ENCODE assay signal across 16 cellular contexts in the genomic region with DNA sequence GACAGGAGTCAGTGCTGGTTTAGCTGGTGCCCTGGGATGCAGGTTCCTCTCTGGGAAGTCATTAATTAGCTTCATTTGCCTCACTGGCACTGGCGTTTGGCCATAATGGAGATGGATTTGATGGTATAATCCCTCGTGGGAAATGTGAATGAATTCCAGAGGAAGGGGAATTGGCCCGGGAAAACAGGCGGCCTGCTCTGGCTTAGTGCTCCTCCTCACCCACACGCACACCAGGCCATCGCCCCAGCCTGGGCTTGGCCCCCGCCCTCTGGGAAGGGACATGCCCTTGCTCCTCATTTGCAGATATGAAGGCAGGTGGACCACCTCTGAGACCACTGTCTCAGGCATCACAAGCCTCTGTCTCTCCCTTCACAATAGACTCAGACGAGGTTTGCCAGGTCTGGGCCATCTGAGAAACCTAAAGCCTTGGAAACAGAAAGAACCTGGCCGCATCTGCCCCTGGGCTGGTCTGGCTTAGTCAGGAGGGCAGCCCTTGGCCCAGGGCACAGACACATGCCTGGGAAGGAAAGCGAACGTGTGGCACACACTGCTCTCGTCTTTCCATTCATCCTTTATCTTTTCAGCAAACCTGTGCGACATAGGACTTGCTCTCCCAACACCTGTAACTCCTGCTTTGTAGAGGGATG.
DNase-seq lines count a peak whose midpoint lies in the region; ATAC-seq, FAIRE-seq and TF ChIP-seq lines count a peak whose summit lies in the region.
"Had no signal": no experiment of that assay in that cellular context is flagged by ENCODE, and none has a peak within 500 bp of the region (broad histone marks: within the 10 kb centered on the region; RNA-seq: fewer than 3 reads in every experiment).

No MANE protein-coding gene starts in this region.

- no peak for ATAC-seq in Right ventricle myocardium superior (ENCODE audit: poor library complexity)
- ATAC-seq in body of pancreas, result no peak
- no peak for ATAC-seq in SK-N-SH treated with all-trans-retinoic acid at 6 μM for 48 hours

- H2BK5ac ChIP-seq in neuronal stem cell (ENCODE audit: low read length), result no peak overlapping the region

- no peaks in the 10 kb centered on the region for H3K27me3 Mint-ChIP-seq in CD8-positive, alpha-beta memory T cell
- H3K27me3 Mint-ChIP-seq in activated T-helper 1 cell treated with anti-CD3 and anti-CD28 coated beads, Interleukin-12 subunit alpha, Interleukin-12 subunit beta, Interleukin-2, Interleukin-4 antibody, amounts not matched to agents 30 ng/mL and 10 ng/mL and 1 ng/mL, durations not matched to agents 14 hours and 24 hours and 36 hours (ENCODE audit: insufficient read depth), result no peaks in the 10 kb centered on the region
- H3K27me3 Mint-ChIP-seq: B cell; CD4-positive, alpha-beta memory T cell; IgD-negative memory B cell had no signal

- POLR2A ChIA-PET in CD8-positive, alpha-beta memory T cell (lab: Charles Lee), result no interaction called here

- H3K4me2 ChIP-seq in neuronal stem cell (ENCODE audit: insufficient read depth, low read length, poor library complexity, severe bottlenecking), result no peak overlapping the region

- no peak overlapping the region for H3K23ac ChIP-seq in neuronal stem cell (ENCODE audit: low read depth, low read length, poor library complexity)

- H3K4me3 Mint-ChIP-seq in CD8-positive, alpha-beta memory T cell, result no peak overlapping the region
- no peak overlapping the region for H3K4me3 Mint-ChIP-seq in activated T-helper 1 cell treated with anti-CD3 and anti-CD28 coated beads, Interleukin-12 subunit alpha, Interleukin-12 subunit beta, Interleukin-2, Interleukin-4 antibody, amounts not matched to agents 30 ng/mL and 10 ng/mL and 1 ng/mL, durations not matched to agents 14 hours and 24 hours and 36 hours
- H3K4me3 Mint-ChIP-seq: B cell; CD4-positive, alpha-beta memory T cell; IgD-negative memory B cell had no signal

- H2BK12ac ChIP-seq in neuronal stem cell (ENCODE audit: low read length), result no peak overlapping the region

- no peaks in the 10 kb centered on the region for H3K4me1 Mint-ChIP-seq in CD8-positive, alpha-beta memory T cell
- no peaks in the 10 kb centered on the region for H3K4me1 Mint-ChIP-seq in activated T-helper 1 cell treated with anti-CD3 and anti-CD28 coated beads, Interleukin-12 subunit alpha, Interleukin-12 subunit beta, Interleukin-2, Interleukin-4 antibody, amounts not matched to agents 30 ng/mL and 10 ng/mL and 1 ng/mL, durations not matched to agents 14 hours and 24 hours and 36 hours (ENCODE audit: low read depth)
- H3K4me1 Mint-ChIP-seq: B cell; CD4-positive, alpha-beta memory T cell; IgD-negative memory B cell had no signal

- peak overlapping the region in 3 of 4 donors; percentile 29 to 63 (median 46) for H3K27ac ChIP-seq in body of pancreas
- no peak overlapping the region for H3K27ac ChIP-seq in neuronal stem cell (replicated peaks; ENCODE audit: low read length)
- H3K27ac ChIP-seq in CD8-positive, alpha-beta memory T cell (ENCODE audit: low read depth, low read length), result no peak overlapping the region
- H3K27ac ChIP-seq: C4-2B had no signal

- CTCF ChIA-PET in CD8-positive, alpha-beta memory T cell (lab: Charles Lee), result no interaction called here

- H3K36me3 ChIP-seq in body of pancreas (replicated peaks in 1 of 2; ENCODE audit: insufficient read depth in 1 of 2, low read depth in 2 of 2), result no peaks in the 10 kb centered on the region
- no peaks in the 10 kb centered on the region for H3K36me3 ChIP-seq in neuronal stem cell (replicated peaks in 1 of 2; ENCODE audit: control insufficient read depth in 2 of 2, insufficient read depth in 2 of 2, low read length in 2 of 2)
- H3K36me3 ChIP-seq in CD8-positive, alpha-beta memory T cell (ENCODE audit: insufficient read depth, low read length), result no peaks in the 10 kb centered on the region

- TF ChIP-seq CTCF in body of pancreas (IDR thresholded peaks at IDR 0.05), result no peak

- DNase-seq in cardiac septum (ENCODE audit: low spot score) (peak; percentile 27), Right ventricle myocardium superior (no peak), body of pancreas (peak in 3 of 4 donors; percentile 15 to 24 (median 19)), neuronal stem cell (ENCODE audit: low spot score) (no peak), H54 (ENCODE audit: insufficient read length, low spot score) (no peak)
- DNase-seq in CD8-positive, alpha-beta memory T cell, result no peak
- no peak for DNase-seq in activated T-helper 1 cell treated with anti-CD3 and anti-CD28 coated beads, Interleukin-12 subunit alpha, Interleukin-12 subunit beta, Interleukin-2, Interleukin-4 antibody, amounts not matched to agents 30 ng/mL and 10 ng/mL and 1 ng/mL, durations not matched to agents 14 hours and 24 hours and 36 hours (ENCODE audit: low spot score)
- DNase-seq: CD4-positive, alpha-beta memory T cell; COR-L47; DND-41; GDM1 had no signal

- H3K4ac ChIP-seq in neuronal stem cell (ENCODE audit: low read length), result no peak overlapping the region

- no peak for TF ChIP-seq POLR2A in body of pancreas (IDR thresholded peaks at IDR 0.05)
- TF ChIP-seq POLR2A in H54 (IDR thresholded peaks at IDR 0.05; ENCODE audit: low read depth, low read length), result no peak

- peaks cover 14% of the 10 kb centered on the region for H3K4me1 ChIP-seq in body of pancreas
- peaks cover 0 to 8% of the 10 kb centered on the region in 2 donors for H3K4me1 ChIP-seq in neuronal stem cell (ENCODE audit: control insufficient read depth in 2 of 2, insufficient read depth in 1 of 2, low read depth in 1 of 2, low read length in 2 of 2)
- no peaks in the 10 kb centered on the region for H3K4me1 ChIP-seq in CD8-positive, alpha-beta memory T cell (ENCODE audit: insufficient read depth, low read length)

- no peaks in the 10 kb centered on the region for H3K27me3 ChIP-seq in body of pancreas
- peaks cover 0 to 7% (median 0%) of the 10 kb centered on the region in 3 experiments for H3K27me3 ChIP-seq in neuronal stem cell (ENCODE audit: control insufficient read depth in 3 of 3, insufficient read depth in 3 of 3, low read depth in 1 of 3, low read length in 3 of 3)
- no peaks in the 10 kb centered on the region for H3K27me3 ChIP-seq in CD8-positive, alpha-beta memory T cell (ENCODE audit: insufficient read depth, low read length, poor library complexity, severe bottlenecking)

- H2BK120ac ChIP-seq in neuronal stem cell (ENCODE audit: low read depth, low read length), result no peak overlapping the region

- H3K79me1 ChIP-seq in neuronal stem cell (ENCODE audit: low read depth, low read length), result no peaks in the 10 kb centered on the region

- peak overlapping the region; percentile 27 for H3K18ac ChIP-seq in neuronal stem cell (ENCODE audit: low read length)

- peak overlapping the region; percentile 12 for H2AK5ac ChIP-seq in neuronal stem cell (ENCODE audit: low read depth, low read length)

- no peak overlapping the region for H2AFZ ChIP-seq in neuronal stem cell (ENCODE audit: low read length)

- no peak overlapping the region for H4K8ac ChIP-seq in neuronal stem cell (ENCODE audit: low read depth, low read length)

- H3K9me3 Mint-ChIP-seq in CD8-positive, alpha-beta memory T cell, result peaks cover 0 to 3% (median 0%) of the 10 kb centered on the region in 5 donors
- H3K9me3 Mint-ChIP-seq in activated T-helper 1 cell treated with anti-CD3 and anti-CD28 coated beads, Interleukin-12 subunit alpha, Interleukin-12 subunit beta, Interleukin-2, Interleukin-4 antibody, amounts not matched to agents 30 ng/mL and 10 ng/mL and 1 ng/mL, durations not matched to agents 14 hours and 24 hours and 36 hours, result no peaks in the 10 kb centered on the region

- 39% methylated on average over 12 to 13 of the region's 13 CpGs for WGBS in body of pancreas, 2 donors
- no CpG with 5 or more reads among the region's 13 CpGs for WGBS in neuronal stem cell (ENCODE audit: extremely low coverage in 2 of 2, insufficient read length in 2 of 2, insufficient replicate concordance in 1 of 2), 2 donors

- no peak overlapping the region for H3K27ac Mint-ChIP-seq in CD8-positive, alpha-beta memory T cell
- no peak overlapping the region for H3K27ac Mint-ChIP-seq in activated T-helper 1 cell treated with anti-CD3 and anti-CD28 coated beads, Interleukin-12 subunit alpha, Interleukin-12 subunit beta, Interleukin-2, Interleukin-4 antibody, amounts not matched to agents 30 ng/mL and 10 ng/mL and 1 ng/mL, durations not matched to agents 14 hours and 24 hours and 36 hours
- H3K27ac Mint-ChIP-seq: B cell; CD4-positive, alpha-beta memory T cell; IgD-negative memory B cell had no signal

- H3K9me3 ChIP-seq in body of pancreas (no peaks in the 10 kb centered on the region), neuronal stem cell (replicated peaks in 1 of 2; ENCODE audit: control insufficient read depth in 2 of 2, insufficient read depth in 1 of 2, low read depth in 1 of 2, low read length in 2 of 2) (no peaks in the 10 kb centered on the region)
- no peaks in the 10 kb centered on the region for H3K9me3 ChIP-seq in CD8-positive, alpha-beta memory T cell (ENCODE audit: low read length)

- no peak overlapping the region for H3K14ac ChIP-seq in neuronal stem cell (ENCODE audit: low read length)

- H2BK15ac ChIP-seq in neuronal stem cell (ENCODE audit: low read length), result no peak overlapping the region

- H3K4me3 ChIP-seq in body of pancreas (no peak overlapping the region), neuronal stem cell (ENCODE audit: low read length in 2 of 2) (no peak overlapping the region)
- no peak overlapping the region for H3K4me3 ChIP-seq in CD8-positive, alpha-beta memory T cell (ENCODE audit: low read length)

- intact Hi-C loops in cardiac septum (cut with DNase I) (no loop called here), Right ventricle myocardium superior (cut with DNase I) (no loop called here), body of pancreas (cut with DNase I) (no loop called here)
- intact Hi-C loops in activated T-helper 1 cell treated with anti-CD3 and anti-CD28 coated beads, Interleukin-12 subunit alpha, Interleukin-12 subunit beta, Interleukin-2, Interleukin-4 antibody, amounts not matched to agents 30 ng/mL and 10 ng/mL and 1 ng/mL, durations not matched to agents 14 hours and 24 hours and 36 hours (cut with micrococcal nuclease), result no loop called here

- no peak overlapping the region for H4K91ac ChIP-seq in neuronal stem cell (ENCODE audit: low read depth, low read length, poor library complexity)

- no peak for FAIRE-seq in H54 (lab: Jason Lieb, UNC)
- FAIRE-seq: GM12892 had no signal

- no peak overlapping the region for H3K9ac ChIP-seq in neuronal stem cell (ENCODE audit: low read depth, low read length, poor library complexity)

- H3K36me3 Mint-ChIP-seq in CD8-positive, alpha-beta memory T cell, result no peaks in the 10 kb centered on the region
- no peaks in the 10 kb centered on the region for H3K36me3 Mint-ChIP-seq in activated T-helper 1 cell treated with anti-CD3 and anti-CD28 coated beads, Interleukin-12 subunit alpha, Interleukin-12 subunit beta, Interleukin-2, Interleukin-4 antibody, amounts not matched to agents 30 ng/mL and 10 ng/mL and 1 ng/mL, durations not matched to agents 14 hours and 24 hours and 36 hours (ENCODE audit: low read depth)
- H3K36me3 Mint-ChIP-seq: CD4-positive, alpha-beta memory T cell; IgD-negative memory B cell had no signal

TF ChIP-seq in SK-N-SH treated with all-trans-retinoic acid at 6 μM for 48 hours, 23 proteins besides CTCF, POLR2A, EP300 and RAD21:
- TF ChIP-seq TCF4 (CRISPR knock-in tag; IDR thresholded peaks at IDR 0.05; ENCODE audit: borderline replicate concordance), result no peak

Comparison
In these comparisons a context has a peak if more than half of its experiments do, and no peak if none do; other contexts are left out.
1. DNase-seq: peak in cardiac septum (single experiment) and body of pancreas (3 of 4); none in Right ventricle myocardium superior (single experiment), neuronal stem cell (single experiment), CD8-positive, alpha-beta memory T cell (0 of 5), activated T-helper 1 cell treated with anti-CD3 and anti-CD28 coated beads, Interleukin-12 subunit alpha, Interleukin-12 subunit beta, Interleukin-2, Interleukin-4 antibody, amounts not matched to agents 30 ng/mL and 10 ng/mL and 1 ng/mL, durations not matched to agents 14 hours and 24 hours and 36 hours (single experiment) and H54 (single experiment).
2. H3K27ac ChIP-seq: peak in body of pancreas (3 of 4); none in neuronal stem cell (single experiment) and CD8-positive, alpha-beta memory T cell (single experiment).